ENCODE assay signal across 7 cellular contexts in the genomic region with DNA sequence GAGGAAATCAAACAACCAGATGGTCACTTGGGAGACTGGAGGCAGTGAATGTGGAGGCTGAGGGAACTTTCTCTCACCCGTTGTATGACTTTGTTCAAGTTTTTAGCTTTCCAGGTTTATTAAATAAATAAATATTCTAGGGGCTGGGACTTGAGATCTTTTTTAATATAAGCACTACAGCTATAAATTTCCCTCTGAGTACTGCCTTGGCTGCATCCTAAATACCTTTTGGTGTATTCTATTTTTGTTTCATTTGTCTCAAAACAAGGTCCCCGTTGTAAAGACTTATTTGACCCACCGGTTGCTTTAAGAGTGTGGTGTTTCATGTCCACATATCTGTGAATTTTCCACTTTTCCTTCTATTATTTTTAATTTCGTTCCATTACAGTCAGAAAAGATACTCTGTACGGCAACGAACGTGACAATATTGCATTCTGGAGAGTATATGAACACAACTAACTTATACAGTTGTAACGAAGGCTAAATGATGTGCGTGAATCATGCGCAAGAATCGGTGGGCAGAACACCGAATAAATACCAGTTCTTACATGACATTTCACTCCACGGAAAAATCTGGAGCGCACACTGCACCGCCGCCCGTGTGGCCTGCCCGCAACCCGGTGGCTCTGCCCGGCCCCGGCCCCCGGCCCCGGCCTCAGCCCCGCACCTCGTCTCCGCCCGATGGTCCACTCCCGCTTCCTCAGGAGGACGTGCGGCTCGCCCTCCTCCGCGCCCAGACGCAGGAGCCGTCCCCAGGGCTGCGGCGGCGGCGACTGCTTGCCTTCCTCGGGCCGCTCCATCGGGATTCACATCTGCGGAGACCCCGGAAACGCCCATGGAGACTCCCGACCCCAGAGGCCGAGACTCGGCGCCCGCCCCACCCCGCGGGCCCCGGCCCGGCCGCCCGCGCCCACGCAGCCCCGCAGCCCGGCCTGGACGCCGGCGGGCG. TPM values are rescaled to one million over a fixed set of nuclear protein-coding genes. Genes with fewer than 3 reads are reported as not detected.
DNase-seq lines count a peak whose midpoint lies in the region; ATAC-seq, FAIRE-seq and TF ChIP-seq lines count a peak whose summit lies in the region.

No MANE protein-coding gene starts in this region.

- peak overlapping the region; percentile 98 for H3K4me3 Mint-ChIP-seq in stimulated activated naive CD8-positive, alpha-beta T cell treated with anti-CD3 and anti-CD28 coated beads, Interleukin-15, amount 100 ng/mL, for 72 hours

- H3K9me3 ChIP-seq in kidney (ENCODE audit: control insufficient read depth in 1 of 2, low read length in 2 of 2) = no peaks in the 10 kb centered on the region

- TF ChIP-seq CTCF in GM13976 (IDR thresholded peaks at IDR 0.05; ENCODE audit: borderline replicate concordance, control extremely low read depth, extremely low read depth, insufficient read depth, missing control alignments) (no peak), astrocyte of the spinal cord (IDR thresholded peaks at IDR 0.05; ENCODE audit: low read depth, low read length) (no peak), kidney (IDR thresholded peaks at IDR 0.05; ENCODE audit: borderline replicate concordance, extremely low read depth, insufficient read depth) (no peak)

- peak overlapping the region in 1 of 2 donors; percentile 12 for H3K9ac ChIP-seq in kidney (ENCODE audit: low read length in 2 of 2)

- H3K27ac Mint-ChIP-seq in stimulated activated naive CD8-positive, alpha-beta T cell treated with anti-CD3 and anti-CD28 coated beads, Interleukin-15, amount 100 ng/mL, for 72 hours = peak overlapping the region; percentile 87 to 95

- peak; percentile 29 for ATAC-seq in stimulated activated naive CD8-positive, alpha-beta T cell treated with anti-CD3 and anti-CD28 coated beads, Interleukin-15, amount 100 ng/mL, for 72 hours

- intact Hi-C loops in kidney (cut with DNase I) = no loop called here

- H3K27me3 Mint-ChIP-seq in stimulated activated naive CD8-positive, alpha-beta T cell treated with anti-CD3 and anti-CD28 coated beads, Interleukin-15, amount 100 ng/mL, for 72 hours = no peaks in the 10 kb centered on the region

- no peak for FAIRE-seq in kidney (lab: Jason Lieb, UNC)

- H3K4me3 ChIP-seq in H7 (ENCODE audit: insufficient read depth, low read depth, low read length) (peak overlapping the region; percentile 68), astrocyte of the spinal cord (ENCODE audit: low read depth, low read length) (peak overlapping the region; percentile 64), kidney (ENCODE audit: low read length in 2 of 2) (peak overlapping the region; percentile 70 to 77)

- no peak overlapping the region for H3K27ac ChIP-seq in kidney (ENCODE audit: low read depth in 2 of 2, low read length in 2 of 2)

- no peaks in the 10 kb centered on the region for H3K4me1 ChIP-seq in kidney (ENCODE audit: control insufficient read depth in 1 of 2, insufficient read depth in 1 of 2, low read depth in 1 of 2, low read length in 2 of 2)

- peaks cover 35% of the 10 kb centered on the region for H3K4me1 Mint-ChIP-seq in stimulated activated naive CD8-positive, alpha-beta T cell treated with anti-CD3 and anti-CD28 coated beads, Interleukin-15, amount 100 ng/mL, for 72 hours

- DNase-seq in GM13976 (ENCODE audit: low spot score) (peak; percentile 53), H7 (no peak), NCI-H146 (lab: John Stamatoyannopoulos, UW) (peak; percentile 71), astrocyte of the spinal cord (ENCODE audit: low read depth, low spot score) (peak; percentile 7), kidney (no peak)
- DNase-seq in stimulated activated naive CD8-positive, alpha-beta T cell treated with anti-CD3 and anti-CD28 coated beads, Interleukin-15, amount 100 ng/mL, for 72 hours = no peak
- DNase-seq in activated CD4-positive, CD25-positive, alpha-beta regulatory T cell treated with anti-CD3 and anti-CD28 coated beads, Interleukin-2, amount 50 U/mL, for 72 hours = no peak

- H3K9me3 Mint-ChIP-seq in stimulated activated naive CD8-positive, alpha-beta T cell treated with anti-CD3 and anti-CD28 coated beads, Interleukin-15, amount 100 ng/mL, for 72 hours = peaks cover 0 to 7% of the 10 kb centered on the region in 2 donors

- no peaks in the 10 kb centered on the region for H3K36me3 ChIP-seq in H7 (replicated peaks; ENCODE audit: control insufficient read depth, insufficient read depth, low read length)
- H3K36me3 ChIP-seq in kidney (ENCODE audit: control insufficient read depth in 1 of 2, insufficient read depth in 2 of 2, low read length in 2 of 2) = no peaks in the 10 kb centered on the region

- no peaks in the 10 kb centered on the region for H3K27me3 ChIP-seq in H7 (ENCODE audit: control insufficient read depth, insufficient read depth, low read length)

- in situ Hi-C loops in GM13976 (cut with MboI; ENCODE audit: low sequenced_read_pairs, unreplicated experiment) (no loop called here), astrocyte of the spinal cord (cut with HindIII; ENCODE audit: low sequenced_read_pairs) (no loop called here)

RNA-seq across cellular contexts. Expression of gene CHFR, which starts 0.6 kb away (rescaled TPM):
- total RNA-seq in H7 (2014; rRNA removed; shearing (Covaris generic)) = 63.4 and 68.6 TPM in 2 replicates
- total RNA-seq in kidney = 37.3 TPM
- 8.3 TPM for polyA plus RNA-seq in kidney (ENCODE audit: insufficient read depth, low read depth, low replicate concordance)

RNA-seq across cellular contexts. Expression of gene GOLGA3, which starts 58.1 kb away (rescaled TPM):
- 21.3 and 34.6 TPM in 2 replicates for total RNA-seq in H7 (2014; rRNA removed; shearing (Covaris generic))
- total RNA-seq in kidney = 53.0 TPM
- 7.7 TPM for polyA plus RNA-seq in kidney (ENCODE audit: insufficient read depth, low read depth, low replicate concordance)

Comparison
In these comparisons a context has a peak if more than half of its experiments do, and no peak if none do; other contexts are left out.
1. DNase-seq: peak in GM13976 (single experiment), NCI-H146 (single experiment) and astrocyte of the spinal cord (single experiment); none in H7 (single experiment), kidney (single experiment), stimulated activated naive CD8-positive, alpha-beta T cell treated with anti-CD3 and anti-CD28 coated beads, Interleukin-15, amount 100 ng/mL, for 72 hours (0 of 2) and activated CD4-positive, CD25-positive, alpha-beta regulatory T cell treated with anti-CD3 and anti-CD28 coated beads, Interleukin-2, amount 50 U/mL, for 72 hours (single experiment).
2. Peak in every context shown above with its lines, with median percentiles within 50 percentile points of each other: H3K4me3 ChIP-seq.